Comparison of ENCODE assay signal across 1 cellular context in genomic region chr14:103740991-103741689, GRCh38.
TF ChIP-seq lines count a peak whose summit lies in the region.

No MANE protein-coding gene starts in this region.

TF ChIP-seq in H1, 55 proteins besides CTCF, POLR2A, EP300 and RAD21 (continued from another document):
- no peak for TF ChIP-seq BACH1 (IDR thresholded peaks at IDR 0.05; ENCODE audit: low read length)
- TF ChIP-seq KDM4A (IDR thresholded peaks at IDR 0.05; ENCODE audit: low read depth, low read length, severe bottlenecking), result no peak
